ENCODE assay signal across 12 cellular contexts in genomic region chr17:64739316-64740058, GRCh38.
DNase-seq lines count a peak whose midpoint lies in the region; ATAC-seq, FAIRE-seq and TF ChIP-seq lines count a peak whose summit lies in the region.
"Had no signal": no experiment of that assay in that cellular context is flagged by ENCODE, and none has a peak within 500 bp of the region (broad histone marks: within the 10 kb centered on the region; RNA-seq: fewer than 3 reads in every experiment).

No MANE protein-coding gene starts in this region.

- peak in 1 of 4 donors; percentile 15 for ATAC-seq in heart left ventricle
- no peak for ATAC-seq in Right ventricle myocardium superior (ENCODE audit: poor library complexity)
- peak; percentile 61 for ATAC-seq in HepG2
- ATAC-seq in HG02981 (IDR thresholded peaks at IDR 0.05; ENCODE audit: unreplicated experiment) = no peak

- no peaks in the 10 kb centered on the region for H3K79me2 ChIP-seq in HepG2 (ENCODE audit: insufficient read depth, low read length)

- H3K36me3 ChIP-seq in heart left ventricle (no peaks in the 10 kb centered on the region), bronchial epithelial cell (ENCODE audit: control insufficient read depth, insufficient read depth, low read length) (no peaks in the 10 kb centered on the region), HepG2 (replicated peaks in 1 of 2; ENCODE audit: control insufficient read depth in 1 of 2, insufficient read depth in 2 of 2, low read length in 2 of 2) (no peaks in the 10 kb centered on the region), vagina (no peaks in the 10 kb centered on the region)
- H3K36me3 ChIP-seq: BLaER1, transverse colon had no signal

- no peak for TF ChIP-seq RAD21 in HepG2 (CRISPR knock-in tag; IDR thresholded peaks at IDR 0.05)

- CTCF ChIA-PET in HepG2 (lab: Yijun Ruan, JAX; ENCODE audit: low intra/inter-chr PET ratio, low total read pairs) = no interaction called here

- intact Hi-C loops in heart left ventricle (cut with DNase I) = loop anchor here in 5 of 10 donors (5.0 to 10.0 kb wide), 5 partner anchors 75 to 232 kb away; partner anchors contain the start of genes SMURF2 (in 2 of the 5), CEP95 (in 1 of the 5) and DDX5 (in 1 of the 5)
- intact Hi-C loops in Right ventricle myocardium superior (cut with DNase I) = no loop called here
- intact Hi-C loops in HepG2 (cut with micrococcal nuclease; ENCODE audit: unreplicated experiment) = loop anchor here (5.0 to 10.0 kb wide), 2 partner anchors 77 to 205 kb away; partner anchors contain the start of gene SMURF2
- intact Hi-C loops in vagina (cut with DNase I) = loop anchor here (10.0 kb wide), 1 partner anchor 75 kb away; the partner anchor contains the start of gene SMURF2

- H3K4me1 ChIP-seq in heart left ventricle (peaks cover 0 to 39% (median 22%) of the 10 kb centered on the region in 12 donors), HepG2 (ENCODE audit: insufficient read depth, low read length) (peaks cover 24% of the 10 kb centered on the region), vagina (peaks cover 26% of the 10 kb centered on the region)

- TF ChIP-seq EP300 in HepG2 (IDR thresholded peaks at IDR 0.05; ENCODE audit: low read depth in 2 of 2, low read length in 2 of 2) = no peak
- no peak for TF ChIP-seq EP300 in HepG2 (CRISPR knock-in tag; IDR thresholded peaks at IDR 0.05; ENCODE audit: borderline replicate concordance)

- no peaks in the 10 kb centered on the region for H4K20me1 ChIP-seq in HepG2 (ENCODE audit: insufficient read depth, low read length)
- H4K20me1 ChIP-seq: BLaER1 had no signal

- TF ChIP-seq CTCF in heart left ventricle (IDR thresholded peaks at IDR 0.05) (no peak), bronchial epithelial cell (IDR thresholded peaks at IDR 0.05; ENCODE audit: insufficient read depth, low read length, severe bottlenecking) (no peak), HepG2 (CRISPR knock-in tag; IDR thresholded peaks at IDR 0.05) (no peak), vagina (IDR thresholded peaks at IDR 0.05) (no peak)

- H3K27ac ChIP-seq in heart left ventricle (peak overlapping the region in 8 of 12 donors; percentile 4 to 87 (median 61)), HepG2 (ENCODE audit: extremely low read length, insufficient read depth, low read length) (no peak overlapping the region), vagina (peak overlapping the region; percentile 43)
- H3K27ac ChIP-seq: BLaER1, neutrophil had no signal

- no peaks in the 10 kb centered on the region for H3K9me3 ChIP-seq in heart left ventricle
- no peaks in the 10 kb centered on the region for H3K9me3 ChIP-seq in HepG2 (ENCODE audit: low read length)
- H3K9me3 ChIP-seq in vagina = no peaks in the 10 kb centered on the region
- H3K9me3 ChIP-seq: BLaER1, neutrophil, transverse colon had no signal

- DNase-seq in heart left ventricle (no peak), Right ventricle myocardium superior (no peak), bronchial epithelial cell (ENCODE audit: low read depth) (peak; percentile 60), HepG2 (ENCODE audit: low spot score) (peak; percentile 25), vagina (ENCODE audit: extremely low spot score in 2 of 2) (no peak), ecto neural progenitor cell (ENCODE audit: low spot score) (no peak), SKM-1 treated with dmso at 0.1 percent for 144 hours (lab: John Stamatoyannopoulos, UW; ENCODE audit: unreplicated experiment) (no peak)
- DNase-seq: NCI-H2029, transverse colon had no signal

- FAIRE-seq in bronchial epithelial cell (lab: Jason Lieb, UNC) (no peak), HepG2 (lab: Jason Lieb, UNC) (no peak)

- H3K4me2 ChIP-seq in HepG2 (ENCODE audit: low read depth, low read length) = peak overlapping the region; percentile 69
- H3K4me2 ChIP-seq: BLaER1 had no signal

- TF ChIP-seq POLR2A in heart left ventricle (IDR thresholded peaks at IDR 0.05) = no peak
- no peak for TF ChIP-seq POLR2A in HepG2 (IDR thresholded peaks at IDR 0.05; ENCODE audit: insufficient read depth in 1 of 2, low read depth in 2 of 2, low read length in 2 of 2)
- no peak for TF ChIP-seq POLR2A in vagina (IDR thresholded peaks at IDR 0.05)

- H3K4me3 ChIP-seq in heart left ventricle (no peak overlapping the region), bronchial epithelial cell (ENCODE audit: low read depth, low read length) (no peak overlapping the region), HepG2 (replicated peaks in 1 of 3; ENCODE audit: insufficient read depth in 1 of 3, low read depth in 2 of 3, low read length in 3 of 3) (peak overlapping the region in 2 of 3 experiments; percentile 16 to 51; a peak in 4 of 6 replicates), vagina (no peak overlapping the region)
- H3K4me3 ChIP-seq: BLaER1, transverse colon had no signal

- in situ Hi-C loops in HepG2 (cut with HindIII; ENCODE audit: extremely low pct_ligation_motif_present, low pct_unique_long_range_greater_than_20kb) = no loop called here

- peak overlapping the region; percentile 67 for H2AFZ ChIP-seq in HepG2 (ENCODE audit: low read length)

- H3K27me3 ChIP-seq in heart left ventricle = no peaks in the 10 kb centered on the region
- H3K27me3 ChIP-seq in bronchial epithelial cell (ENCODE audit: control insufficient read depth, insufficient read depth, low read length) = no peaks in the 10 kb centered on the region
- no peaks in the 10 kb centered on the region for H3K27me3 ChIP-seq in HepG2 (ENCODE audit: control insufficient read depth in 1 of 2, insufficient read depth in 2 of 2, low read length in 2 of 2)
- no peaks in the 10 kb centered on the region for H3K27me3 ChIP-seq in vagina
- H3K27me3 ChIP-seq: BLaER1, neutrophil, transverse colon had no signal

- no TSS peak for BruUV-seq in HepG2 (replicated peaks; lab: Mats Ljungman, UMichigan)

- H3K9ac ChIP-seq in HepG2 (ENCODE audit: insufficient read depth, low read depth, low read length) = peak overlapping the region; percentile 6; the same call in 1 of the 2 replicates
- H3K9ac ChIP-seq: BLaER1 had no signal

- 66 to 80% (median 70%) methylated on average over 9 of the region's 9 CpGs for WGBS in heart left ventricle, 4 donors
- 8% methylated on average over 9 of the region's 9 CpGs for WGBS in HepG2 (ENCODE audit: low lambda C conversion rate)

- POLR2A ChIA-PET in HepG2 (lab: Yijun Ruan, JAX) = interaction anchor here (1.1 to 1.8 kb wide), 3 partner anchors 35 to 233 kb away, joined by 3 to 8 read pairs (median 8); partner anchors contain the start of genes CEP95 and DDX5

TF ChIP-seq in HepG2, 621 proteins besides CTCF, POLR2A, EP300 and RAD21 (continues in another document):
- TF ChIP-seq ZNF616 (CRISPR knock-in tag; IDR thresholded peaks at IDR 0.05; ENCODE audit: low read depth) (no peak), ELF3 (CRISPR knock-in tag; IDR thresholded peaks at IDR 0.05) (0 out of 2 replicates have a peak, but pooled peaks have one; percentile 29), SAP130 (CRISPR knock-in tag; IDR thresholded peaks at IDR 0.05; ENCODE audit: low read depth) (peak; percentile 41), DPF2 (CRISPR knock-in tag; IDR thresholded peaks at IDR 0.05; ENCODE audit: borderline replicate concordance, low read depth) (0 out of 2 replicates have a peak, but pooled peaks have one; percentile 26), PHF21A (CRISPR knock-in tag; IDR thresholded peaks at IDR 0.05) (peak; percentile 29; the same call in 1 of the 2 replicates), CEBPG (CRISPR knock-in tag; IDR thresholded peaks at IDR 0.05) (peak; percentile 91), ZNF333 (CRISPR knock-in tag; IDR thresholded peaks at IDR 0.05; ENCODE audit: borderline replicate concordance) (no peak), NFE2L1 (CRISPR knock-in tag; IDR thresholded peaks at IDR 0.05; ENCODE audit: borderline replicate concordance) (no peak), SMARCC2 (IDR thresholded peaks at IDR 0.05) (no peak), RXRB (CRISPR knock-in tag; IDR thresholded peaks at IDR 0.05; ENCODE audit: borderline replicate concordance) (peak; percentile 16; the same call in 1 of the 2 replicates), JUND (CRISPR knock-in tag; IDR thresholded peaks at IDR 0.05) (peak; percentile 42; the same call in 1 of the 2 replicates), GATAD2A (CRISPR knock-in tag; IDR thresholded peaks at IDR 0.05) (peak; percentile 54), ZNF292 (CRISPR knock-in tag; IDR thresholded peaks at IDR 0.05; ENCODE audit: borderline replicate concordance, low read depth) (peak; percentile 32; the same call in 1 of the 2 replicates), PCBP1 (IDR thresholded peaks at IDR 0.05; ENCODE audit: borderline replicate concordance, low read depth, low read length) (no peak), FOXC1 (CRISPR knock-in tag; IDR thresholded peaks at IDR 0.05; ENCODE audit: borderline replicate concordance) (peak; percentile 71; the same call in 1 of the 2 replicates), ZNF263 (CRISPR knock-in tag; IDR thresholded peaks at IDR 0.05) (0 out of 2 replicates have a peak, but pooled peaks have one; percentile 34), SOX6 (IDR thresholded peaks at IDR 0.05) (no peak), SOX6 (CRISPR knock-in tag; IDR thresholded peaks at IDR 0.05) (peak; percentile 20; the same call in 1 of the 2 replicates), RBFOX2 (IDR thresholded peaks at IDR 0.05; ENCODE audit: low read depth, low read length) (no peak)
- TF ChIP-seq, protein P1, sequence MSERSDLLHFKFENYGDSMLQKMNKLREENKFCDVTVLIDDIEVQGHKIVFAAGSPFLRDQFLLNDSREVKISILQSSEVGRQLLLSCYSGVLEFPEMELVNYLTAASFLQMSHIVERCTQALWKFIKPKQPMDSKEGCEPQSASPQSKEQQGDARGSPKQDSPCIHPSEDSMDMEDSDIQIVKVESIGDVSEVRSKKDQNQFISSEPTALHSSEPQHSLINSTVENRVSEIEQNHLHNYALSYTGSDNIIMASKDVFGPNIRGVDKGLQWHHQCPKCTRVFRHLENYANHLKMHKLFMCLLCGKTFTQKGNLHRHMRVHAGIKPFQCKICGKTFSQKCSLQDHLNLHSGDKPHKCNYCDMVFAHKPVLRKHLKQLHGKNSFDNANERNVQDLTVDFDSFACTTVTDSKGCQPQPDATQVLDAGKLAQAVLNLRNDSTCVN (CRISPR knock-in tag; IDR thresholded peaks at IDR 0.05; ENCODE audit: borderline replicate concordance) = 0 out of 2 replicates have a peak, but pooled peaks have one; percentile 18

Comparison
In these comparisons a context has a peak if more than half of its experiments do, and no peak if none do; other contexts are left out.
1. DNase-seq: peak in bronchial epithelial cell (single experiment) and HepG2 (single experiment); none in heart left ventricle (0 of 5), Right ventricle myocardium superior (single experiment), vagina (0 of 2), ecto neural progenitor cell (single experiment) and SKM-1 treated with dmso at 0.1 percent for 144 hours (single experiment).
2. H3K4me3 ChIP-seq: peak in HepG2 (2 of 3); none in heart left ventricle (0 of 12), bronchial epithelial cell (single experiment) and vagina (0 of 2).